27 cellular contexts compared by ENCODE assay signal in the genomic region with DNA sequence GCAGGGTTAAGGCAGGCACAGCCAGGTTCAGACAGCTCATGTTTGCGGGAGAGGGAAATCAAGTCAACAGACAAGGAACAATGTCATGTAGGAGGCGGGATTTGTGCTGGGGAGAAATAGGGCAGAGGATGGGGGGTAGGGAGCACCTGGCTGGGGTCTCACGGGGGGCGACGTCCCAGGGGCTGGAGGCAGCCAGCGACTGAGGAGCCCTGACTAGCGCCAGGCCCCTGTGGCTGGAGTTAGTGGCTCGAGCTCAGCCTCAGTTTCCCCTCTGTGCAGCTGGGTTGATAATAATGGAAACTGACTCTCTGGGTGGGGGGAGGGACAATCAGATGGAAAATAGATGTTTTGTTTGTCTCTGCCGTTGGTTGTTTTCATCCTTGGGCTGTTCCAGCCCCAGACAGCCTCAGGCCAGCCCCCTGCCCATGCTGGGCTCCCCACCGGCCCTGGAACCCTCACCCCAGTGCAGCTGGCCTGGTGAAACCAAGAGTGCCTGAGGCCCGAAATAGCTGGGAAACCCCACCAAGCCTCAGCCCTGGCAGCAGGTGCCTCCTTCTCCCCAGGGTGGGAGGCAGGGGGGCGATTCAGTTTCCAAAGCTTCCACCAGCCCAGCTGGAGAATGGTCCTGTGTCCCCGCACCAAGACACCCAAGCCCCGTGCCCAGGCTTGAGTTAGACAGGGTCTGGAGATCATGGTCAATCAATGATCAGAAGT. TPM values are rescaled to one million over a fixed set of nuclear protein-coding genes. Genes with fewer than 3 reads are reported as not detected.
DNase-seq lines count a peak whose midpoint lies in the region; ATAC-seq, FAIRE-seq and TF ChIP-seq lines count a peak whose summit lies in the region.
"Had no signal": no experiment of that assay in that cellular context is flagged by ENCODE, and none has a peak within 500 bp of the region (broad histone marks: within the 10 kb centered on the region; RNA-seq: fewer than 3 reads in every experiment).

No MANE protein-coding gene starts in this region.

- FAIRE-seq in kidney (lab: Jason Lieb, UNC) = no peak
- FAIRE-seq: A204.1, D721Med had no signal

- H3K4me1 ChIP-seq in OCI-LY1 (ENCODE audit: insufficient read depth, low read length, severe bottlenecking) (peaks cover 98% of the 10 kb centered on the region), kidney (ENCODE audit: control insufficient read depth in 1 of 2, insufficient read depth in 1 of 2, low read depth in 1 of 2, low read length in 2 of 2) (no peaks in the 10 kb centered on the region), colonic mucosa (no peaks in the 10 kb centered on the region)

- TF ChIP-seq CTCF in OCI-LY1 (IDR thresholded peaks at IDR 0.05; ENCODE audit: low read length) (no peak), kidney (IDR thresholded peaks at IDR 0.05; ENCODE audit: borderline replicate concordance, extremely low read depth, insufficient read depth) (no peak), colonic mucosa (IDR thresholded peaks at IDR 0.05) (no peak)

- ATAC-seq in left ventricle myocardium superior (no peak), Right ventricle myocardium superior (ENCODE audit: poor library complexity) (no peak), HG03175 (IDR thresholded peaks at IDR 0.05; ENCODE audit: unreplicated experiment) (no peak)
- ATAC-seq: activated T-helper 17 cell treated with anti-CD3 and anti-CD28 coated beads, Interleukin-2, amount 50 U/mL, for 72 hours; left lobe of liver had no signal

- peak overlapping the region; percentile 99 for H3K27ac ChIP-seq in OCI-LY1 (ENCODE audit: low read depth, low read length, poor library complexity, severe bottlenecking)
- H3K27ac ChIP-seq in kidney (ENCODE audit: low read depth in 2 of 2, low read length in 2 of 2) = no peak overlapping the region
- H3K27ac ChIP-seq in colonic mucosa = no peak overlapping the region
- H3K27ac ChIP-seq: C4-2B had no signal

- no peak overlapping the region for H3K4me3 ChIP-seq in OCI-LY1 (ENCODE audit: low read depth, low read length, poor library complexity, severe bottlenecking)
- H3K4me3 ChIP-seq in kidney (ENCODE audit: low read length in 2 of 2) = no peak overlapping the region
- no peak overlapping the region for H3K4me3 ChIP-seq in colonic mucosa

- H3K27me3 ChIP-seq in OCI-LY1 (ENCODE audit: insufficient read depth, low read length) (no peaks in the 10 kb centered on the region), colonic mucosa (no peaks in the 10 kb centered on the region)

- peak overlapping the region; percentile 83 for H3K9ac ChIP-seq in OCI-LY1 (ENCODE audit: low read length)
- no peak overlapping the region for H3K9ac ChIP-seq in kidney (ENCODE audit: low read length in 2 of 2)
- H3K9ac ChIP-seq in colonic mucosa (ENCODE audit: low read depth in 2 of 2, low read length in 2 of 2) = peak overlapping the region in 1 of 2 donors; percentile 26

- no peaks in the 10 kb centered on the region for H4K20me1 ChIP-seq in OCI-LY1 (ENCODE audit: insufficient read depth, low read length)

- no peak overlapping the region for H2AFZ ChIP-seq in OCI-LY1 (ENCODE audit: low read length)

- H3K79me2 ChIP-seq in OCI-LY1 (ENCODE audit: insufficient read depth, low read length) = no peaks in the 10 kb centered on the region

- H3K4me2 ChIP-seq in OCI-LY1 (ENCODE audit: low read length) = peak overlapping the region; percentile 45

- no peaks in the 10 kb centered on the region for H3F3A ChIP-seq in OCI-LY1 (ENCODE audit: insufficient read depth, low read length)

- H3K9me2 ChIP-seq in OCI-LY1 (ENCODE audit: low read depth, low read length) = no peaks in the 10 kb centered on the region

- no peaks in the 10 kb centered on the region for H3K9me3 ChIP-seq in OCI-LY1 (ENCODE audit: low read length)
- no peaks in the 10 kb centered on the region for H3K9me3 ChIP-seq in kidney (ENCODE audit: control insufficient read depth in 1 of 2, low read length in 2 of 2)
- no peaks in the 10 kb centered on the region for H3K9me3 ChIP-seq in colonic mucosa

- H3K36me3 ChIP-seq in OCI-LY1 (ENCODE audit: insufficient read depth, low read length) (no peaks in the 10 kb centered on the region), kidney (ENCODE audit: control insufficient read depth in 1 of 2, insufficient read depth in 2 of 2, low read length in 2 of 2) (no peaks in the 10 kb centered on the region), colonic mucosa (no peaks in the 10 kb centered on the region)

- peak; percentile 17 for DNase-seq in left ventricle myocardium superior
- DNase-seq in Right ventricle myocardium superior = no peak
- DNase-seq in kidney = peak; percentile 53
- no peak for DNase-seq in colonic mucosa
- no peak for DNase-seq in stimulated activated CD8-positive, alpha-beta memory T cell treated with anti-CD3 and anti-CD28 coated beads, Interleukin-4, amount 100 ng/mL, for 48 hours
- DNase-seq in activated T-cell treated with anti-CD3 and anti-CD28 coated beads, Interleukin-2, amount 50 U/mL, for 48 hours = no peak
- DNase-seq: activated CD4-positive, alpha-beta T cell treated with anti-CD3 and anti-CD28 coated beads for 4 hours; activated naive CD8-positive, alpha-beta T cell treated with anti-CD3 and anti-CD28 coated beads, Interleukin-2, amount 10 ng/mL, durations not matched to agents 7 days and 5 days; GDM1; glutamatergic neuron; NCI-H146; NCI-H2171; NCI-H526; OCI-M1; SIG-M5; T-helper 1 cell had no signal

- intact Hi-C loops in left ventricle myocardium superior (cut with micrococcal nuclease) = no loop called here
- intact Hi-C loops in Right ventricle myocardium superior (cut with DNase I) = no loop called here
- intact Hi-C loops in kidney (cut with DNase I) = no loop called here
- intact Hi-C loops in colonic mucosa (cut with DNase I) = no loop called here

RNA-seq across cellular contexts. Expression of a gene that starts 44.1 kb away (rescaled TPM):
- total RNA-seq in left ventricle myocardium superior (0.92 TPM), Right ventricle myocardium superior (not detected), kidney (103 TPM), colonic mucosa (10 to 100 TPM; 18.8 to 29.2 TPM)
- polyA plus RNA-seq in kidney (ENCODE audit: insufficient read depth, low read depth, low replicate concordance) = 1.9 TPM
- total RNA-seq: activated naive CD8-positive, alpha-beta T cell treated with anti-CD3 and anti-CD28 coated beads, Interleukin-2, amount 10 ng/mL, durations not matched to agents 7 days and 5 days; activated T-helper 17 cell treated with anti-CD3 and anti-CD28 coated beads, Interleukin-2, amount 50 U/mL, for 72 hours; fibroblast of lung; M059J; pulmonary artery endothelial cell; skeletal muscle tissue had no signal
- polyA plus RNA-seq: fibroblast of lung had no signal

Comparison
In these comparisons a context has a peak if more than half of its experiments do, and no peak if none do; other contexts are left out.
1. DNase-seq: peak in left ventricle myocardium superior (single experiment) and kidney (single experiment); none in Right ventricle myocardium superior (single experiment), colonic mucosa (single experiment), stimulated activated CD8-positive, alpha-beta memory T cell treated with anti-CD3 and anti-CD28 coated beads, Interleukin-4, amount 100 ng/mL, for 48 hours (single experiment) and activated T-cell treated with anti-CD3 and anti-CD28 coated beads, Interleukin-2, amount 50 U/mL, for 48 hours (0 of 2).
2. RNA of a gene that starts 44.1 kb away (total RNA-seq): 103 TPM in kidney (single experiment) and 18.8 to 29.2 TPM in colonic mucosa; 0.92 TPM in left ventricle myocardium superior (single experiment) and not detected in Right ventricle myocardium superior (single experiment); every median in the first group is over 10 times any median in the second.